In the genomic region with DNA sequence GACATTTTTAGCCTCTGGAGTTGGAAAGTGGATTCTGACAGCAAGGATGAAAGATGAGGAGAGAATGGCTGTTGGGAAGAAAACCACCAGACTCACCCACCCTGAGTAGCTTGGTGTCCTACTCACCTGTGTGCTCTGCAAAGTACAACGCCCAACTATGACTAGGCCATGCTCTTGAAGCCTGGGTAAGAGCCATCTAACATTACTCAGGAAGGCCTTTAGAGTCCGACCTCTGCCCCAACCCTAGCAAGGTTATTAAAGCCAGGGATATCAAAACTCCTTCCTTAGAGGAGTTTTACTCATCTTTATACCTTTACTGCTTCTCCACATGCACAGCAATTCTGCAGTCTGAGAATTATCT, we compare ENCODE assay signal across 16 cellular contexts. TPM values are rescaled to one million over a fixed set of nuclear protein-coding genes. Genes with fewer than 3 reads are reported as not detected.
DNase-seq lines count a peak whose midpoint lies in the region; ATAC-seq and TF ChIP-seq lines count a peak whose summit lies in the region.
"Had no signal": no experiment of that assay in that cellular context is flagged by ENCODE, and none has a peak within 500 bp of the region (broad histone marks: within the 10 kb centered on the region; RNA-seq: fewer than 3 reads in every experiment).

No MANE protein-coding gene starts in this region.

- H3K9me3 ChIP-seq in Caco-2 (no peaks in the 10 kb centered on the region), skeletal muscle tissue (ENCODE audit: control insufficient read depth in 3 of 3, low read length in 3 of 3) (no peaks in the 10 kb centered on the region), endodermal cell (ENCODE audit: control insufficient read depth, low read length) (no peaks in the 10 kb centered on the region)
- H3K9me3 ChIP-seq: HAP-1 had no signal

- H3K4me1 Mint-ChIP-seq in Caco-2 (ENCODE audit: low read depth, unreplicated experiment) (peaks cover 53% of the 10 kb centered on the region), endodermal cell (peaks cover 15% of the 10 kb centered on the region)
- H3K4me1 Mint-ChIP-seq: CD14-positive monocyte had no signal

- intact Hi-C loops in Caco-2 (cut with micrococcal nuclease; ENCODE audit: unreplicated experiment): loop anchor here (2.0 kb wide), 1 partner anchor 28 kb away; no protein-coding TSS in a partner anchor

- peaks cover 14% of the 10 kb centered on the region for H3K36me3 Mint-ChIP-seq in Caco-2 (ENCODE audit: insufficient read depth, unreplicated experiment)
- H3K36me3 Mint-ChIP-seq in endodermal cell (ENCODE audit: low read depth): no peaks in the 10 kb centered on the region
- H3K36me3 Mint-ChIP-seq: CD14-positive monocyte had no signal

- H3K27me3 Mint-ChIP-seq in Caco-2 (ENCODE audit: insufficient read depth, unreplicated experiment) (no peaks in the 10 kb centered on the region), endodermal cell (ENCODE audit: insufficient read depth) (no peaks in the 10 kb centered on the region)

- POLR2A ChIA-PET in Caco-2 (lab: Charles Lee): interaction anchor here (1.2 kb wide), 1 partner anchor 71 kb away, joined by 3 read pairs; no protein-coding TSS in a partner anchor

- no peak overlapping the region for H3K9ac ChIP-seq in skeletal muscle tissue (ENCODE audit: low read depth in 1 of 3, low read length in 3 of 3)
- H3K9ac ChIP-seq in endodermal cell (ENCODE audit: extremely low read depth, low read length, poor library complexity, severe bottlenecking): no peak overlapping the region

- H3K4me3 Mint-ChIP-seq in Caco-2 (ENCODE audit: unreplicated experiment) (peak overlapping the region; percentile 63), endodermal cell (no peak overlapping the region)
- H3K4me3 Mint-ChIP-seq: CD14-positive monocyte had no signal

- H3K36me3 ChIP-seq in Caco-2 (ENCODE audit: control insufficient read depth, insufficient read depth, low read length) (no peaks in the 10 kb centered on the region; the same call in 1 of the 2 replicates), skeletal muscle tissue (ENCODE audit: control insufficient read depth in 3 of 3, insufficient read depth in 3 of 3, low read length in 3 of 3) (no peaks in the 10 kb centered on the region), endodermal cell (ENCODE audit: control insufficient read depth, insufficient read depth, low read length) (no peaks in the 10 kb centered on the region)
- H3K36me3 ChIP-seq: HAP-1 had no signal

- H3K27ac ChIP-seq in epithelial cell of prostate (peak overlapping the region; percentile 29), skeletal muscle tissue (ENCODE audit: low read depth, low read length) (peak overlapping the region; percentile 36), endodermal cell (ENCODE audit: low read depth, low read length) (no peak overlapping the region)
- H3K27ac ChIP-seq: PC-9 had no signal

- BruUV-seq in Caco-2 (replicated peaks; lab: Mats Ljungman, UMichigan): no TSS peak

- H3K27me3 ChIP-seq in Caco-2 (replicated peaks; ENCODE audit: control insufficient read depth, insufficient read depth, low read length): no peaks in the 10 kb centered on the region
- peaks cover 0 to 3% (median 0%) of the 10 kb centered on the region in 3 donors for H3K27me3 ChIP-seq in skeletal muscle tissue (ENCODE audit: control insufficient read depth in 3 of 3, insufficient read depth in 3 of 3, low read length in 3 of 3)
- no peaks in the 10 kb centered on the region for H3K27me3 ChIP-seq in endodermal cell (ENCODE audit: control insufficient read depth, insufficient read depth, low read length, poor library complexity, severe bottlenecking)

- H3K4me1 ChIP-seq in Caco-2: peaks cover 90% of the 10 kb centered on the region
- peaks cover 5 to 7% (median 6%) of the 10 kb centered on the region in 3 donors for H3K4me1 ChIP-seq in skeletal muscle tissue (ENCODE audit: control insufficient read depth in 3 of 3, insufficient read depth in 3 of 3, low read length in 3 of 3)
- peaks cover 3% of the 10 kb centered on the region for H3K4me1 ChIP-seq in endodermal cell (ENCODE audit: control insufficient read depth, insufficient read depth, low read length)
- H3K4me1 ChIP-seq: HAP-1 had no signal

- DNase-seq in Caco-2: peak in 1 of 2 experiments; percentile 62
- DNase-seq in epithelial cell of prostate (ENCODE audit: low read depth, low spot score): no peak
- DNase-seq in kidney tubule cell (ENCODE audit: low spot score): peak; percentile 12
- no peak for DNase-seq in endodermal cell
- no peak for DNase-seq in NCI-H2227 (lab: John Stamatoyannopoulos, UW; ENCODE audit: unreplicated experiment)
- DNase-seq: DMS53, NCI-H146, NCI-H446, NCI-H748 treated with DMSO at 0.1 percent for 48 hours, PC-9 had no signal

- WGBS in endodermal cell (ENCODE audit: insufficient coverage in 1 of 2, insufficient read length in 1 of 2), 2 experiments: 83 to 94% methylated on average over 1 to 2 of the region's 2 CpGs

- CTCF ChIA-PET in Caco-2 (lab: Charles Lee): interaction anchor here (1.4 kb wide), 2 partner anchors 10 to 126 kb away, joined by 5 to 6 read pairs; a partner anchor contains a TSS

- H3K27ac Mint-ChIP-seq in Caco-2 (ENCODE audit: unreplicated experiment) (peak overlapping the region; percentile 91), endodermal cell (no peak overlapping the region)
- H3K27ac Mint-ChIP-seq: CD14-positive monocyte had no signal

- no peaks in the 10 kb centered on the region for H3K9me3 Mint-ChIP-seq in Caco-2 (ENCODE audit: unreplicated experiment)
- no peaks in the 10 kb centered on the region for H3K9me3 Mint-ChIP-seq in endodermal cell

- H3K4me3 ChIP-seq in Caco-2 (ENCODE audit: low read depth, low read length) (no peak overlapping the region), skeletal muscle tissue (ENCODE audit: low read length in 3 of 3) (no peak overlapping the region), endodermal cell (ENCODE audit: low read length) (no peak overlapping the region)
- H3K4me3 ChIP-seq: HAP-1, K562, PC-9 had no signal

- TF ChIP-seq CTCF in Caco-2 (IDR thresholded peaks at IDR 0.05; ENCODE audit: insufficient read depth in 1 of 2, low read depth in 1 of 2, low read length in 1 of 2, severe bottlenecking in 1 of 2, unreplicated experiment in 1 of 2): no peak
- TF ChIP-seq CTCF in endodermal cell (conservative IDR thresholded peaks at IDR 0.05): no peak

- ATAC-seq in HG02973 (IDR thresholded peaks at IDR 0.05; ENCODE audit: unreplicated experiment): no peak
- no peak for ATAC-seq in HG02981 (IDR thresholded peaks at IDR 0.05; ENCODE audit: unreplicated experiment)

RNA-seq across cellular contexts. Expression of a gene that starts 18.0 kb away (rescaled TPM):
- total RNA-seq in Caco-2 (2022): 81.3 and 81.9 TPM in 2 replicates
- total RNA-seq in skeletal muscle tissue: 23.0 TPM
- total RNA-seq in endodermal cell: 10 to 100 TPM; 59.0 to 64.2 TPM
- 55.9 TPM for polyA plus RNA-seq in endodermal cell (2013, experiment 1 of 2)
- polyA plus RNA-seq in endodermal cell (2013, experiment 2 of 2): 58.9 TPM
